22 cellular contexts compared by ENCODE assay signal in genomic region chr12:116415408-116416108, GRCh38.
DNase-seq lines count a peak whose midpoint lies in the region; ATAC-seq, FAIRE-seq and TF ChIP-seq lines count a peak whose summit lies in the region.
"Had no signal": no experiment of that assay in that cellular context is flagged by ENCODE, and none has a peak within 500 bp of the region (broad histone marks: within the 10 kb centered on the region; RNA-seq: fewer than 3 reads in every experiment).

No MANE protein-coding gene starts in this region.

- H3K4me1 Mint-ChIP-seq in WTC11 (peaks cover 3% of the 10 kb centered on the region; the same call in 1 of the 2 replicates), glutamatergic neuron (ENCODE audit: low read depth, unreplicated experiment) (peaks cover 6% of the 10 kb centered on the region), neural progenitor cell (peaks cover 11% of the 10 kb centered on the region)
- peaks cover 2% of the 10 kb centered on the region for H3K4me1 Mint-ChIP-seq in activated CD4-positive, alpha-beta memory T cell treated with anti-CD3 and anti-CD28 coated beads, Interleukin-2, amount 10 ng/mL, durations not matched to agents 7 days and 5 days

- peaks cover 18% of the 10 kb centered on the region for H3K4me1 ChIP-seq in neural progenitor cell
- H3K4me1 ChIP-seq: Caco-2, SJCRH30 had no signal

- H3K4me3 ChIP-seq in neural progenitor cell: no peak overlapping the region
- H3K4me3 ChIP-seq: A549, SJCRH30 had no signal

- H3K9me3 Mint-ChIP-seq in WTC11 (no peaks in the 10 kb centered on the region), glutamatergic neuron (ENCODE audit: unreplicated experiment) (peaks cover 3% of the 10 kb centered on the region), neural progenitor cell (no peaks in the 10 kb centered on the region)
- H3K9me3 Mint-ChIP-seq in activated CD4-positive, alpha-beta memory T cell treated with anti-CD3 and anti-CD28 coated beads, Interleukin-2, amount 10 ng/mL, durations not matched to agents 7 days and 5 days: no peaks in the 10 kb centered on the region
- H3K9me3 Mint-ChIP-seq: CD4-positive, alpha-beta T cell; H9 had no signal

- no peak overlapping the region for H3K9ac ChIP-seq in neural progenitor cell

- no peak for TF ChIP-seq CTCF in WTC11 (IDR thresholded peaks at IDR 0.05)
- no peak for TF ChIP-seq CTCF in glutamatergic neuron (IDR thresholded peaks at IDR 0.05; ENCODE audit: partially characterized antibody, unreplicated experiment)
- no peak for TF ChIP-seq CTCF in neural progenitor cell (IDR thresholded peaks at IDR 0.05)

- no peaks in the 10 kb centered on the region for H4K20me1 ChIP-seq in neural progenitor cell (ENCODE audit: low read depth)

- DNase-seq in HTR-8/SVneo (ENCODE audit: insufficient read length, low spot score) (no peak), WTC11 (ENCODE audit: low spot score) (no peak), glutamatergic neuron (peak; percentile 28), neural progenitor cell (ENCODE audit: low spot score) (peak; percentile 53), SHP77 (lab: John Stamatoyannopoulos, UW) (no peak)
- no peak for DNase-seq in activated CD4-positive, alpha-beta memory T cell treated with anti-CD3 and anti-CD28 coated beads, Interleukin-2, amount 10 ng/mL, durations not matched to agents 7 days and 5 days
- DNase-seq in activated CD8-positive, alpha-beta memory T cell treated with anti-CD3 and anti-CD28 coated beads for 24 hours: no peak
- DNase-seq: Caco-2; CD4-positive, alpha-beta T cell; H9; KG1; MV-4-11; NCI-H187; NCI-H2107; NCI-H2227 treated with DMSO at 0.1 percent for 48 hours; NCI-H510A treated with DMSO at 0.1 percent for 48 hours; NCI-H774; SJCRH30 had no signal

- H3K27me3 Mint-ChIP-seq in WTC11 (ENCODE audit: low read depth): no peaks in the 10 kb centered on the region; the same call in 1 of the 2 replicates
- peaks cover 5% of the 10 kb centered on the region for H3K27me3 Mint-ChIP-seq in glutamatergic neuron (ENCODE audit: unreplicated experiment)
- peaks cover 5% of the 10 kb centered on the region for H3K27me3 Mint-ChIP-seq in neural progenitor cell (ENCODE audit: insufficient read depth, low read depth)
- no peaks in the 10 kb centered on the region for H3K27me3 Mint-ChIP-seq in activated CD4-positive, alpha-beta memory T cell treated with anti-CD3 and anti-CD28 coated beads, Interleukin-2, amount 10 ng/mL, durations not matched to agents 7 days and 5 days
- H3K27me3 Mint-ChIP-seq: CD4-positive, alpha-beta T cell had no signal

- H3K4me2 ChIP-seq in neural progenitor cell: peak overlapping the region; percentile 28
- H3K4me2 ChIP-seq: A549 had no signal

- peaks cover 38% of the 10 kb centered on the region for H3F3A ChIP-seq in neural progenitor cell (ENCODE audit: low read depth)

- H3K36me3 ChIP-seq in neural progenitor cell: no peaks in the 10 kb centered on the region
- H3K36me3 ChIP-seq: SJCRH30 had no signal

- H3K27me3 ChIP-seq in neural progenitor cell: no peaks in the 10 kb centered on the region
- H3K27me3 ChIP-seq: SJCRH30 had no signal

- peak; percentile 92 for FAIRE-seq in HTR-8/SVneo (lab: Jason Lieb, UNC)
- FAIRE-seq: A549, G401.6 had no signal

- no peaks in the 10 kb centered on the region for H3K9me3 ChIP-seq in neural progenitor cell (ENCODE audit: low read depth)
- H3K9me3 ChIP-seq: A549, Caco-2, SJCRH30 had no signal

- ATAC-seq in WTC11 (peak; percentile 46), GM18868 (IDR thresholded peaks at IDR 0.05; ENCODE audit: unreplicated experiment) (no peak)

- H3K79me2 ChIP-seq in neural progenitor cell (ENCODE audit: low read depth): no peaks in the 10 kb centered on the region

- CTCF ChIA-PET in WTC11 (lab: Charles Lee): interaction anchor here (0.7 to 1.0 kb wide), 3 partner anchors 12 to 194 kb away, joined by 3 to 5 read pairs (median 3); no protein-coding TSS in a partner anchor
- CTCF ChIA-PET in activated CD4-positive, alpha-beta memory T cell treated with anti-CD3 and anti-CD28 coated beads, Interleukin-2, amount 10 ng/mL, durations not matched to agents 7 days and 5 days (lab: Charles Lee): no interaction called here

- H3K4me3 Mint-ChIP-seq in WTC11 (no peak overlapping the region), glutamatergic neuron (ENCODE audit: unreplicated experiment) (no peak overlapping the region), neural progenitor cell (no peak overlapping the region)
- no peak overlapping the region for H3K4me3 Mint-ChIP-seq in activated CD4-positive, alpha-beta memory T cell treated with anti-CD3 and anti-CD28 coated beads, Interleukin-2, amount 10 ng/mL, durations not matched to agents 7 days and 5 days
- H3K4me3 Mint-ChIP-seq: CD4-positive, alpha-beta T cell; H9 had no signal

- POLR2A ChIA-PET in WTC11 (lab: Charles Lee): interaction anchor here (0.8 kb wide), 1 partner anchor 34 kb away, joined by 3 read pairs; no protein-coding TSS in a partner anchor
- POLR2A ChIA-PET in activated CD4-positive, alpha-beta memory T cell treated with anti-CD3 and anti-CD28 coated beads, Interleukin-2, amount 10 ng/mL, durations not matched to agents 7 days and 5 days (lab: Charles Lee): no interaction called here

- peak overlapping the region; percentile 80 for H3K27ac ChIP-seq in neural progenitor cell
- H3K27ac ChIP-seq: HL-60, SJCRH30 had no signal

- H2AFZ ChIP-seq in neural progenitor cell (replicated peaks): no peak overlapping the region

- H3K27ac Mint-ChIP-seq in WTC11: no peak overlapping the region
- H3K27ac Mint-ChIP-seq in glutamatergic neuron (ENCODE audit: unreplicated experiment): no peak overlapping the region
- H3K27ac Mint-ChIP-seq in neural progenitor cell: no peak overlapping the region
- no peak overlapping the region for H3K27ac Mint-ChIP-seq in activated CD4-positive, alpha-beta memory T cell treated with anti-CD3 and anti-CD28 coated beads, Interleukin-2, amount 10 ng/mL, durations not matched to agents 7 days and 5 days
- H3K27ac Mint-ChIP-seq: CD4-positive, alpha-beta T cell; H9 had no signal

- no peaks in the 10 kb centered on the region for H3K36me3 Mint-ChIP-seq in WTC11
- no peaks in the 10 kb centered on the region for H3K36me3 Mint-ChIP-seq in glutamatergic neuron (ENCODE audit: unreplicated experiment)
- H3K36me3 Mint-ChIP-seq in neural progenitor cell: no peaks in the 10 kb centered on the region
- H3K36me3 Mint-ChIP-seq in activated CD4-positive, alpha-beta memory T cell treated with anti-CD3 and anti-CD28 coated beads, Interleukin-2, amount 10 ng/mL, durations not matched to agents 7 days and 5 days (ENCODE audit: low read depth): no peaks in the 10 kb centered on the region

TF ChIP-seq in WTC11, 78 proteins besides CTCF, POLR2A, EP300 and RAD21 (continues in another document):
- no peak for TF ChIP-seq ZNF532 (CRISPR knock-in tag; IDR thresholded peaks at IDR 0.05; ENCODE audit: borderline replicate concordance)
- no peak for TF ChIP-seq USF1 (CRISPR knock-in tag; IDR thresholded peaks at IDR 0.05)
- TF ChIP-seq TCF7 (CRISPR knock-in tag; IDR thresholded peaks at IDR 0.05; ENCODE audit: low read depth): no peak
- no peak for TF ChIP-seq FOXJ3 (CRISPR knock-in tag; IDR thresholded peaks at IDR 0.05; ENCODE audit: borderline replicate concordance)
- TF ChIP-seq E2F5 (CRISPR knock-in tag; IDR thresholded peaks at IDR 0.05): no peak
- TF ChIP-seq ETV6 (CRISPR knock-in tag; IDR thresholded peaks at IDR 0.05): no peak
- no peak for TF ChIP-seq PRRX2 (CRISPR knock-in tag; IDR thresholded peaks at IDR 0.05)
- TF ChIP-seq CBFB (CRISPR knock-in tag; IDR thresholded peaks at IDR 0.05; ENCODE audit: low read depth): no peak
- no peak for TF ChIP-seq FOXP1 (CRISPR knock-in tag; IDR thresholded peaks at IDR 0.05; ENCODE audit: borderline replicate concordance)
- TF ChIP-seq GTF2I (CRISPR knock-in tag; conservative IDR thresholded peaks at IDR 0.05): no peak

Comparison
In these comparisons a context has a peak if more than half of its experiments do, and no peak if none do; other contexts are left out.
1. DNase-seq: peak in glutamatergic neuron (single experiment) and neural progenitor cell (single experiment); none in HTR-8/SVneo (single experiment), WTC11 (single experiment), activated CD4-positive, alpha-beta memory T cell treated with anti-CD3 and anti-CD28 coated beads, Interleukin-2, amount 10 ng/mL, durations not matched to agents 7 days and 5 days (single experiment), SHP77 (0 of 2) and activated CD8-positive, alpha-beta memory T cell treated with anti-CD3 and anti-CD28 coated beads for 24 hours (single experiment).